In genomic region chr10:60535427-60535826, GRCh38 we compare ENCODE assay signal across 25 cellular contexts.
DNase-seq lines count a peak whose midpoint lies in the region; ATAC-seq and TF ChIP-seq lines count a peak whose summit lies in the region.
"Had no signal": no experiment of that assay in that cellular context is flagged by ENCODE, and none has a peak within 500 bp of the region (broad histone marks: within the 10 kb centered on the region; RNA-seq: fewer than 3 reads in every experiment).

No MANE protein-coding gene starts in this region.

- no peaks in the 10 kb centered on the region for H3K27me3 Mint-ChIP-seq in osteocyte (ENCODE audit: unreplicated experiment)
- peaks cover 6% of the 10 kb centered on the region; the same call in 1 of the 2 replicates for H3K27me3 Mint-ChIP-seq in HFFc6 (ENCODE audit: insufficient read depth)
- H3K27me3 Mint-ChIP-seq: activated naive CD4-positive, alpha-beta T cell treated with anti-CD3 and anti-CD28 coated beads, Interleukin-2, amount 10 ng/mL, durations not matched to agents 7 days and 5 days; memory B cell had no signal

- H3K27ac Mint-ChIP-seq in osteocyte (ENCODE audit: unreplicated experiment): peak overlapping the region; percentile 39
- no peak overlapping the region for H3K27ac Mint-ChIP-seq in HFFc6
- H3K27ac Mint-ChIP-seq: activated naive CD4-positive, alpha-beta T cell treated with anti-CD3 and anti-CD28 coated beads, Interleukin-2, amount 10 ng/mL, durations not matched to agents 7 days and 5 days; CD4-positive, CD25-positive, alpha-beta regulatory T cell; memory B cell had no signal

- H3K27me3 ChIP-seq in KMS-11 (ENCODE audit: insufficient read depth, low read depth): no peaks in the 10 kb centered on the region
- H3K27me3 ChIP-seq: gastrocnemius medialis, right lobe of liver, suprapubic skin had no signal

- H3K9ac ChIP-seq in KMS-11: no peak overlapping the region
- H3K9ac ChIP-seq: SK-N-SH had no signal

- H3K36me3 Mint-ChIP-seq in osteocyte (ENCODE audit: unreplicated experiment) (no peaks in the 10 kb centered on the region), HFFc6 (ENCODE audit: low read depth) (no peaks in the 10 kb centered on the region)
- H3K36me3 Mint-ChIP-seq: CD4-positive, CD25-positive, alpha-beta regulatory T cell had no signal

- peaks cover 38% of the 10 kb centered on the region for H3K4me1 Mint-ChIP-seq in osteocyte (ENCODE audit: unreplicated experiment)
- peaks cover 9% of the 10 kb centered on the region for H3K4me1 Mint-ChIP-seq in HFFc6 (ENCODE audit: low read depth)
- H3K4me1 Mint-ChIP-seq: activated naive CD4-positive, alpha-beta T cell treated with anti-CD3 and anti-CD28 coated beads, Interleukin-2, amount 10 ng/mL, durations not matched to agents 7 days and 5 days; CD4-positive, CD25-positive, alpha-beta regulatory T cell had no signal

- peaks cover 100% of the 10 kb centered on the region for H3K79me2 ChIP-seq in KMS-11 (ENCODE audit: insufficient read depth, low read depth)

- DNase-seq in osteocyte (ENCODE audit: extremely low spot score, unreplicated experiment) (no peak), erythroblast (lab: John Stamatoyannopoulos, UW) (no peak), NCI-H2107 (lab: John Stamatoyannopoulos, UW) (no peak), HFFc6 (no peak), nucleus accumbens (lab: John Stamatoyannopoulos, UW) (no peak)
- DNase-seq: activated CD4-positive, alpha-beta T cell treated with anti-CD3 and anti-CD28 coated beads, Interleukin-2, amount 50 U/mL, for 48 hours; activated naive CD4-positive, alpha-beta T cell treated with anti-CD3 and anti-CD28 coated beads, Interleukin-2, amount 10 ng/mL, durations not matched to agents 7 days and 5 days; CD4-positive, CD25-positive, alpha-beta regulatory T cell; effector CD8-positive, alpha-beta T cell; gastrocnemius medialis; NCI-H1105; NCI-H2081 treated with DMSO at 0.1 percent for 48 hours; NCI-H446 treated with DMSO at 0.1 percent for 48 hours; NK-92 treated with Interleukin-12 subunit alpha and Interleukin-12 subunit beta, amount 100 ng/mL, for 24 hours; right lobe of liver; RPMI8226; SK-N-SH; stimulated activated CD8-positive, alpha-beta memory T cell treated with anti-CD3 and anti-CD28 coated beads, Interleukin-4, amount 100 ng/mL, for 48 hours; WERI-Rb-1 had no signal

- peak overlapping the region; percentile 9; the same call in 1 of the 2 replicates for H3K4me2 ChIP-seq in KMS-11
- H3K4me2 ChIP-seq: SK-N-SH had no signal

- TF ChIP-seq CTCF in KMS-11 (conservative IDR thresholded peaks at IDR 0.05; ENCODE audit: low read depth, low read length) (no peak), osteocyte (IDR thresholded peaks at IDR 0.05) (no peak), HFFc6 (IDR thresholded peaks at IDR 0.05) (no peak)

- H3K36me3 ChIP-seq in KMS-11 (ENCODE audit: insufficient read depth): peaks cover 4% of the 10 kb centered on the region; the same call in 1 of the 2 replicates
- H3K36me3 ChIP-seq: gastrocnemius medialis, right lobe of liver, suprapubic skin, WERI-Rb-1 had no signal

- no peak overlapping the region for H3K4me3 Mint-ChIP-seq in osteocyte (ENCODE audit: unreplicated experiment)
- H3K4me3 Mint-ChIP-seq in HFFc6: no peak overlapping the region
- H3K4me3 Mint-ChIP-seq: activated naive CD4-positive, alpha-beta T cell treated with anti-CD3 and anti-CD28 coated beads, Interleukin-2, amount 10 ng/mL, durations not matched to agents 7 days and 5 days; CD4-positive, CD25-positive, alpha-beta regulatory T cell; memory B cell had no signal

- no peak for TF ChIP-seq POLR2A in erythroblast (IDR thresholded peaks at IDR 0.05; ENCODE audit: low read length)

- no peak overlapping the region for H2AFZ ChIP-seq in KMS-11 (ENCODE audit: low read depth)

- no peaks in the 10 kb centered on the region for H3K9me3 Mint-ChIP-seq in osteocyte (ENCODE audit: unreplicated experiment)
- no peaks in the 10 kb centered on the region for H3K9me3 Mint-ChIP-seq in HFFc6
- H3K9me3 Mint-ChIP-seq: activated naive CD4-positive, alpha-beta T cell treated with anti-CD3 and anti-CD28 coated beads, Interleukin-2, amount 10 ng/mL, durations not matched to agents 7 days and 5 days; memory B cell had no signal

- ATAC-seq in GM18511 (IDR thresholded peaks at IDR 0.05; ENCODE audit: unreplicated experiment): peak; percentile 43
- ATAC-seq in GM19452 (IDR thresholded peaks at IDR 0.05; ENCODE audit: unreplicated experiment): peak; percentile 29
- ATAC-seq: esophagus mucosa, gastrocnemius medialis, right lobe of liver had no signal

- H3K27ac ChIP-seq in KMS-11: no peak overlapping the region
- H3K27ac ChIP-seq: gastrocnemius medialis, right lobe of liver, suprapubic skin, WERI-Rb-1 had no signal

- H3K4me1 ChIP-seq in KMS-11 (ENCODE audit: low read depth, poor library complexity, severe bottlenecking): peaks cover 100% of the 10 kb centered on the region
- H3K4me1 ChIP-seq: right lobe of liver, suprapubic skin had no signal

- no peak overlapping the region for H3K4me3 ChIP-seq in KMS-11 (IDR thresholded peaks at IDR 0.05; ENCODE audit: insufficient read depth, low read depth, low read length)
- H3K4me3 ChIP-seq: gastrocnemius medialis, right lobe of liver, suprapubic skin had no signal

- H4K20me1 ChIP-seq in KMS-11 (ENCODE audit: insufficient read depth): peaks cover 78% of the 10 kb centered on the region
